Comparison of ENCODE assay signal across 30 cellular contexts in genomic region chr11:13884159-13884799, GRCh38.
DNase-seq lines count a peak whose midpoint lies in the region; ATAC-seq, FAIRE-seq and TF ChIP-seq lines count a peak whose summit lies in the region.
"Had no signal": no experiment of that assay in that cellular context is flagged by ENCODE, and none has a peak within 500 bp of the region (broad histone marks: within the 10 kb centered on the region; RNA-seq: fewer than 3 reads in every experiment).

No MANE protein-coding gene starts in this region.

- H3K4me3 ChIP-seq in K562, result no peak overlapping the region
- H3K4me3 ChIP-seq: ovary, transverse colon had no signal

- in situ Hi-C loops in K562 (cut with MboI), result no loop called here

- 28% methylated on average over 9 of the region's 9 CpGs for WGBS in K562 (ENCODE audit: insufficient coverage, low coverage, missing lambda C conversion rate)

- ATAC-seq in K562, result peak; percentile 57
- ATAC-seq in GM21360 (IDR thresholded peaks at IDR 0.05; ENCODE audit: unreplicated experiment), result no peak
- ATAC-seq: activated naive CD4-positive, alpha-beta T cell treated with anti-CD3 and anti-CD28 coated beads, Interleukin-2, amount 50 U/mL, for 72 hours; stimulated activated memory B cell treated with anti-CD40 and anti-IgM and Interleukin-4, amounts not matched to agents 10 μg/mL and 1 μg/mL and 100 μg/mL, for 72 hours had no signal

- peak overlapping the region; percentile 73 for H2AFZ ChIP-seq in K562 (ENCODE audit: low read depth, low read length)

- CTCF ChIA-PET in K562 (lab: Yijun Ruan, JAX; ENCODE audit: low intra/inter-chr PET ratio), result no interaction called here

- no peak for TF ChIP-seq EP300 in K562 (IDR thresholded peaks at IDR 0.05; ENCODE audit: low read length)

- H3K4me1 ChIP-seq in K562 (replicated peaks in 1 of 2; ENCODE audit: control insufficient read depth in 2 of 2, insufficient read depth in 2 of 2, low read length in 2 of 2), result peaks cover 11 to 17% of the 10 kb centered on the region in 2 experiments; a peak in 3 of 5 replicates

- H3K9me1 ChIP-seq in K562 (ENCODE audit: control insufficient read depth, insufficient read depth, low read length), result no peaks in the 10 kb centered on the region

- DNase-seq in A172 (ENCODE audit: low spot score) (peak; percentile 49), M059J (ENCODE audit: low read depth) (peak; percentile 64), K562 (ENCODE audit: extremely low read depth in 1 of 4, low spot score in 3 of 4) (no peak), kidney tubule cell (ENCODE audit: low spot score) (peak; percentile 98), 8988T (no peak), T-helper 9 cell (no peak)
- no peak for DNase-seq in activated CD4-positive, alpha-beta T cell treated with anti-CD3 and anti-CD28 coated beads for 1 hour
- DNase-seq: activated CD4-positive, alpha-beta T cell treated with anti-CD3 and anti-CD28 coated beads, Interleukin-2, amount 10 ng/mL, durations not matched to agents 24 days and 14 days; activated CD8-positive, alpha-beta memory T cell treated with anti-CD3 and anti-CD28 coated beads for 24 hours; activated T-cell treated with anti-CD3 and anti-CD28 coated beads for 4 hours; CD4-positive, alpha-beta T cell; cortex of kidney; effector memory CD4-positive, alpha-beta T cell; EL; erythroblast; NCI-H1436; NCI-H2081 treated with DMSO at 0.1 percent for 48 hours; NCI-H2227 treated with DMSO at 0.1 percent for 48 hours; NCI-H748 treated with DMSO at 0.1 percent for 48 hours; nephron progenitor cell; ovary; retina; RPMI8226; transverse colon; WERI-Rb-1 had no signal

- intact Hi-C loops in K562 (cut with micrococcal nuclease), result no loop called here

- H3K36me3 ChIP-seq in K562 (ENCODE audit: control insufficient read depth, insufficient read depth, low read length), result no peaks in the 10 kb centered on the region
- H3K36me3 ChIP-seq: ovary, transverse colon, WERI-Rb-1 had no signal

- no TSS peak for BruUV-seq in K562 (replicated peaks; lab: Mats Ljungman, UMichigan)

- POLR2A ChIA-PET in K562 (lab: Yijun Ruan, JAX), result interaction anchor here (0.6 to 1.4 kb wide), 4 partner anchors 10 to 1755 kb away, joined by 3 to 5 read pairs (median 4); no protein-coding TSS in a partner anchor

- H3K79me2 ChIP-seq in K562 (ENCODE audit: control insufficient read depth, insufficient read depth, low read length), result no peaks in the 10 kb centered on the region

- TF ChIP-seq CTCF in K562 (IDR thresholded peaks at IDR 0.05 in 2 of 3, conservative IDR thresholded peaks at IDR 0.05 in 1 of 3; ENCODE audit: insufficient read depth in 2 of 3, low read depth in 1 of 3, low read length in 3 of 3), result no peak

- peaks cover 2% of the 10 kb centered on the region; the same call in 1 of the 2 replicates for H3K9me3 ChIP-seq in K562 (replicated peaks; ENCODE audit: control insufficient read depth, insufficient read depth, low read depth, low read length)
- H3K9me3 ChIP-seq: ovary, transverse colon had no signal

- H3K27ac ChIP-seq in K562 (ENCODE audit: extremely low read depth, low read depth, low read length), result no peak overlapping the region
- H3K27ac ChIP-seq: KMS-11, ovary, WERI-Rb-1 had no signal

- FAIRE-seq in K562 (lab: Jason Lieb, UNC), result no peak
- FAIRE-seq: A204.1 had no signal

- no peak for TF ChIP-seq POLR2A in K562 (conservative IDR thresholded peaks at IDR 0.05)

- no peak for TF ChIP-seq RAD21 in K562 (CRISPR knock-in tag; conservative IDR thresholded peaks at IDR 0.05 in 1 of 2, IDR thresholded peaks at IDR 0.05 in 1 of 2)

- no peaks in the 10 kb centered on the region for H4K20me1 ChIP-seq in K562 (replicated peaks; ENCODE audit: control insufficient read depth, insufficient read depth, low read length)

- no peaks in the 10 kb centered on the region for H3K27me3 ChIP-seq in K562 (ENCODE audit: control insufficient read depth in 2 of 2, insufficient read depth in 2 of 2, low read length in 2 of 2)
- H3K27me3 ChIP-seq: ovary, transverse colon had no signal

- no peak overlapping the region for H3K9ac ChIP-seq in K562 (ENCODE audit: insufficient read depth in 1 of 2, low read depth in 2 of 2, low read length in 2 of 2)
- H3K9ac ChIP-seq: KMS-11 had no signal

- no peak overlapping the region; the same call in 1 of the 2 replicates for H3K4me2 ChIP-seq in K562 (ENCODE audit: insufficient read depth, low read length)
- H3K4me2 ChIP-seq: KMS-11 had no signal

TF ChIP-seq in K562, 482 proteins besides CTCF, POLR2A, EP300 and RAD21:
- TF ChIP-seq NFE2 (IDR thresholded peaks at IDR 0.05; ENCODE audit: low read depth) (peak; percentile 44; the same call in 1 of the 2 replicates), GTF2A2 (tag; IDR thresholded peaks at IDR 0.05) (no peak), ZNF316 (IDR thresholded peaks at IDR 0.05) (peak; percentile 64), MAFG (tag; conservative IDR thresholded peaks at IDR 0.05) (0 out of 2 replicates have a peak, but pooled peaks have one; percentile 6), ZC3H11A (IDR thresholded peaks at IDR 0.05; ENCODE audit: low read depth, low read length) (no peak), ATF3 (IDR thresholded peaks at IDR 0.05) (peak; percentile 22; the same call in 1 of the 2 replicates), ATF3 (CRISPR knock-in tag; conservative IDR thresholded peaks at IDR 0.05) (no peak), BACH1 (tag; IDR thresholded peaks at IDR 0.05) (0 out of 2 replicates have a peak, but pooled peaks have one; percentile 16), FOSL1 (tag; conservative IDR thresholded peaks at IDR 0.05) (peak; percentile 43; the same call in 1 of the 2 replicates), C11orf30 (IDR thresholded peaks at IDR 0.05; ENCODE audit: low read depth) (peak; percentile 67), JUND (IDR thresholded peaks at IDR 0.05; ENCODE audit: borderline replicate concordance, low read depth, low read length) (no peak), JUND (tag; IDR thresholded peaks at IDR 0.05; ENCODE audit: borderline replicate concordance, low read depth, low read length) (peak; percentile 18; the same call in 1 of the 3 replicates), TOE1 (IDR thresholded peaks at IDR 0.05; ENCODE audit: borderline replicate concordance) (no peak), TOE1 (CRISPR knock-in tag; IDR thresholded peaks at IDR 0.05; ENCODE audit: borderline replicate concordance, low read depth) (no peak)

Comparison
In these comparisons a context has a peak if more than half of its experiments do, and no peak if none do; other contexts are left out.
1. DNase-seq: peak in A172 (single experiment), M059J (single experiment) and kidney tubule cell (single experiment); none in K562 (0 of 4), activated CD4-positive, alpha-beta T cell treated with anti-CD3 and anti-CD28 coated beads for 1 hour (single experiment), 8988T (single experiment) and T-helper 9 cell (single experiment).